ENCODE assay signal across 8 cellular contexts in genomic region chr10:124354411-124355382, GRCh38.
A peak's percentile ranks its signal among the peaks of the same experiment; 100 is the strongest.
DNase-seq lines count a peak whose midpoint lies in the region; ATAC-seq and TF ChIP-seq lines count a peak whose summit lies in the region.

No MANE protein-coding gene starts in this region.

- H3K9me3 ChIP-seq in Panc1 (ENCODE audit: control insufficient read depth, insufficient read depth, low read depth, low read length): no peaks in the 10 kb centered on the region

- intact Hi-C loops in Panc1 (cut with micrococcal nuclease; ENCODE audit: unreplicated experiment): no loop called here

- H3K4me3 ChIP-seq in GM12864 (ENCODE audit: low read depth, low read length) (peak overlapping the region; percentile 31), Panc1 (ENCODE audit: low read depth in 2 of 2, low read length in 2 of 2) (peak overlapping the region; percentile 44 to 67)

- H3K36me3 ChIP-seq in Panc1 (ENCODE audit: control insufficient read depth, insufficient read depth, low read length): no peaks in the 10 kb centered on the region

- TF ChIP-seq CTCF in GM12864 (IDR thresholded peaks at IDR 0.05; ENCODE audit: low read depth, low read length, missing control alignments) (no peak), Panc1 (IDR thresholded peaks at IDR 0.05) (no peak)

- POLR2A ChIA-PET in Panc1 (lab: Charles Lee): interaction anchor here (0.7 kb wide), 1 partner anchor 837 kb away, joined by 13 read pairs; no protein-coding TSS in a partner anchor

- DNase-seq in GM12864 (ENCODE audit: low read depth) (no peak), Panc1 (ENCODE audit: low read depth, low spot score) (peak; percentile 22), amniotic stem cell (lab: John Stamatoyannopoulos, UW) (peak; percentile 69), iris pigment epithelial cell (ENCODE audit: low read depth) (peak; percentile 80), NCI-H446 treated with DMSO at 0.1 percent for 48 hours (lab: John Stamatoyannopoulos, UW) (no peak)
- DNase-seq in stimulated activated CD4-positive, alpha-beta T cell treated with anti-CD3 and anti-CD28 coated beads, Interleukin-12 subunit alpha, Interleukin-12 subunit beta, amount 100 ng/mL, for 4 hours: peak; percentile 32

- peak overlapping the region; percentile 71 for H3K27ac ChIP-seq in Panc1 (ENCODE audit: low read length)

- ATAC-seq in HG03103 (IDR thresholded peaks at IDR 0.05; ENCODE audit: low read depth, unreplicated experiment): peak; percentile 84
- peak; percentile 95 for ATAC-seq in Panc1
- ATAC-seq in HG02840 (IDR thresholded peaks at IDR 0.05; ENCODE audit: low FRiP score, unreplicated experiment): no peak

- CTCF ChIA-PET in Panc1 (lab: Charles Lee): no interaction called here

- no peaks in the 10 kb centered on the region; the same call in 1 of the 2 replicates for H3K27me3 ChIP-seq in Panc1 (ENCODE audit: control insufficient read depth, insufficient read depth, low read length)

- in situ Hi-C loops in Panc1 (cut with HindIII; ENCODE audit: low pct_unique_long_range_greater_than_20kb, low sequenced_read_pairs): no loop called here

- BruUV-seq in Panc1 (replicated peaks; lab: Mats Ljungman, UMichigan): no TSS peak

- peaks cover 10% of the 10 kb centered on the region for H3K4me1 ChIP-seq in Panc1 (ENCODE audit: control insufficient read depth, insufficient read depth, low read length)

Comparison
In these comparisons a context has a peak if more than half of its experiments do, and no peak if none do; other contexts are left out.
1. DNase-seq: peak in Panc1 (single experiment), amniotic stem cell (single experiment), iris pigment epithelial cell (single experiment) and stimulated activated CD4-positive, alpha-beta T cell treated with anti-CD3 and anti-CD28 coated beads, Interleukin-12 subunit alpha, Interleukin-12 subunit beta, amount 100 ng/mL, for 4 hours (single experiment); none in GM12864 (single experiment) and NCI-H446 treated with DMSO at 0.1 percent for 48 hours (single experiment).